In genomic region chr12:56159482-56160105, GRCh38 we compare ENCODE assay signal across 7 cellular contexts. TPM values are rescaled to one million over a fixed set of nuclear protein-coding genes. Genes with fewer than 3 reads are reported as not detected.
DNase-seq lines count a peak whose midpoint lies in the region; TF ChIP-seq lines count a peak whose summit lies in the region.

No MANE protein-coding gene starts in this region.

- H3K9me3 Mint-ChIP-seq in activated naive CD8-positive, alpha-beta T cell (ENCODE audit: low read depth) = no peaks in the 10 kb centered on the region

- H3K4me3 ChIP-seq in iPS-20b (ENCODE audit: low read length) (peak overlapping the region; percentile 86), stomach (peak overlapping the region; percentile 71 to 85 (median 74))

- whole genome bisulfite sequencing in stomach, 5 donors = 8 to 22% (median 14%) methylated on average over 6 of the region's 6 CpGs

- no peak for TF ChIP-seq CTCF in stomach (IDR thresholded peaks at IDR 0.05)

- peak overlapping the region; percentile 95 for H3K27ac ChIP-seq in iPS-20b (ENCODE audit: low read length)
- H3K27ac ChIP-seq in stomach = peak overlapping the region; percentile 95 to 99 (median 97)

- DNase-seq in HT-29 (ENCODE audit: low spot score) = peak; percentile 25
- no peak for DNase-seq in stomach
- no peak for DNase-seq in NCI-H2029 (lab: John Stamatoyannopoulos, UW)
- DNase-seq in AML-193 (lab: John Stamatoyannopoulos, UW) = no peak
- DNase-seq in NOMO-1 treated with DMSO at 0.1 percent for 48 hours (lab: John Stamatoyannopoulos, UW; ENCODE audit: unreplicated experiment) = no peak

- peaks cover 42% of the 10 kb centered on the region for H3K4me1 Mint-ChIP-seq in activated naive CD8-positive, alpha-beta T cell (ENCODE audit: low read depth)

- TF ChIP-seq POLR2A in stomach (IDR thresholded peaks at IDR 0.05) = no peak

- no peak for TF ChIP-seq EP300 in stomach (IDR thresholded peaks at IDR 0.05)

- intact Hi-C loops in stomach (cut with DNase I; ENCODE audit: low total_unique reads) = loop anchor here (5.0 kb wide), 1 partner anchor 37 kb away; no protein-coding TSS in a partner anchor

- H3K9ac ChIP-seq in iPS-20b (ENCODE audit: low read depth, low read length) = peak overlapping the region; percentile 99

- no peaks in the 10 kb centered on the region for H3K9me3 ChIP-seq in iPS-20b (ENCODE audit: insufficient read depth, low read depth, low read length)
- H3K9me3 ChIP-seq in stomach = no peaks in the 10 kb centered on the region

- peaks cover 18% of the 10 kb centered on the region for H3K36me3 Mint-ChIP-seq in activated naive CD8-positive, alpha-beta T cell

- H3K27ac Mint-ChIP-seq in activated naive CD8-positive, alpha-beta T cell = peak overlapping the region; percentile 97

- no peaks in the 10 kb centered on the region for H3K27me3 ChIP-seq in iPS-20b (ENCODE audit: insufficient read depth, low read length)
- no peaks in the 10 kb centered on the region for H3K27me3 ChIP-seq in stomach

- H3K36me3 ChIP-seq in iPS-20b (ENCODE audit: insufficient read depth, low read depth, low read length) (peaks cover 68% of the 10 kb centered on the region), stomach (peaks cover 52 to 54% (median 52%) of the 10 kb centered on the region in 4 donors)

- H3K4me1 ChIP-seq in iPS-20b (ENCODE audit: insufficient read depth, low read length) (peaks cover 23% of the 10 kb centered on the region), stomach (peaks cover 31 to 69% (median 49%) of the 10 kb centered on the region in 4 donors)

- peak overlapping the region; percentile 98 for H3K4me3 Mint-ChIP-seq in activated naive CD8-positive, alpha-beta T cell

- H3K27me3 Mint-ChIP-seq in activated naive CD8-positive, alpha-beta T cell = no peaks in the 10 kb centered on the region

RNA-seq across cellular contexts. Expression of gene MYL6, which starts 1.4 kb away (rescaled TPM):
- total RNA-seq in HT-29 (2014; rRNA removed; shearing (Covaris generic)) = 918 and 956 TPM in 2 replicates
- 1,000 to 10,000 TPM; 1,132 to 3,648 (median 2,772) TPM for total RNA-seq in stomach
- polyA plus RNA-seq in stomach = 1,000 to 10,000 TPM; 3,181 to 4,672 (median 3,569) TPM

RNA-seq across cellular contexts. Expression of gene MYL6B, which starts 7.2 kb away (rescaled TPM):
- total RNA-seq in HT-29 (2014; rRNA removed; shearing (Covaris generic)) = 45.6 TPM in 2 replicates
- 10 to 100 TPM in 3 of 5 donors, 1 to 10 TPM in 1, not detected in 1; 4.9 to 24.3 (median 20.6) TPM for total RNA-seq in stomach
- polyA plus RNA-seq in stomach = 10 to 100 TPM; 53.4 to 98.1 (median 60.2) TPM

RNA-seq across cellular contexts. Expression of gene SMARCC2, which starts 29.7 kb away (rescaled TPM):
- 15.5 and 20.2 TPM in 2 replicates for total RNA-seq in HT-29 (2014; rRNA removed; shearing (Covaris generic))
- 100 to 1,000 TPM in 2 of 5 donors, 10 to 100 TPM in 3; 58.0 to 131 (median 72.1) TPM for total RNA-seq in stomach
- polyA plus RNA-seq in stomach = 10 to 100 TPM; 12.5 to 25.7 (median 20.1) TPM

RNA-seq across cellular contexts. Expression of gene ESYT1, which starts 31.5 kb away (rescaled TPM):
- 81.1 and 103 TPM in 2 replicates for total RNA-seq in HT-29 (2014; rRNA removed; shearing (Covaris generic))
- total RNA-seq in stomach = 100 to 1,000 TPM in 1 of 5 donors, 10 to 100 TPM in 4; 23.3 to 142 (median 63.7) TPM
- 10 to 100 TPM in 2 of 3 donors, 1 to 10 TPM in 1; 8.6 to 32.8 (median 13.8) TPM for polyA plus RNA-seq in stomach

RNA-seq across cellular contexts. Expression of gene ZC3H10, which starts 41.5 kb away (rescaled TPM):
- total RNA-seq in HT-29 (2014; rRNA removed; shearing (Covaris generic)) = 3.9 and 4.1 TPM in 2 replicates
- total RNA-seq in stomach = 1 to 10 TPM in 3 of 5 donors, under 1 TPM in 2; under 0.01 to 5.8 (median 3.1) TPM
- 1 to 10 TPM; 1.5 to 2.2 (median 1.8) TPM for polyA plus RNA-seq in stomach
